8 cellular contexts compared by ENCODE assay signal in the genomic region with DNA sequence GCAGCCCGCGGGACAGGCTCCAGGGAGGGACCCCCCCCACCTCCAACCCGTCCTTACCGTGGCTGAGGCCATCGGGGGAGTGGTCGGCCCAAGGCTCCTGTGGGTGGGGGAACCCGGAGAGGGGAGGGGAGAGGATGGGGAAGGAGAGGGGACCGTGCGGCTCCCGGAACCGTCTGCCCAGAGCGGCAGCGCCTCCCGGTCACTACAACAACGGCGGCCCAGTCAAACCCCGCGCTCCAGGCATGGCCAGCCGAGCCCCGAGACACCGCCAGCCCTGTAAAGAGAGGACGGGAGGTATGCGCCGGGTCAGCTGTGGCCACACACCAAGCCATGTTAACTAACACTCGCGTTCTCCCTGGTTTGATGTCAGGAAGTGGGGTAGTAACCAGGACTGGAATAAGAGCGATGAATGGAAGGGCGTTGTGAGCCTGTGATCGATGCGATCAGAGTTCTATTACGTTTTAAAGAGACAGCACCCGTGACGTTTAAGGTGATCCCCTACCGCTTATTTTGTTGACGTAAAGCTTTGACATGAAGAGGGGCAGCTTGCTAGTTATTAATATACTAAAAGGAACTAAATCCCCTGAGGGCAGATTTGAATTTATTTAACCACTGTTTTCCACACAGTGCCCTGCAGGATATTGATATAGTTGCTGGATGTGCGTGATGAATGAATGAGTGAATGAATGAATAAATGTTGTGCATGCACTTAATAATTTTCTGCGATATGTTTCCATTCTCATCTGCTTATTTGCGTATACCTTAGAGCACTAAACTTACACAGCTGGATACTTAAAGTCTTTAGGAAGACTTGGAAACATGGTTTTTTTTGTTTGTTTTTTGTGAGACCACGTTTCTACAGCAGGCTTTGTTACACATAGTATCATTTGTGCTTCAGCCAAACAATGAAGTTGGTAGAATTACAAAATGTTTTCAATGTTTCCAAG. TPM values are rescaled to one million over a fixed set of nuclear protein-coding genes. Genes with fewer than 3 reads are reported as not detected.
A peak's percentile ranks its signal among the peaks of the same experiment; 100 is the strongest.
DNase-seq lines count a peak whose midpoint lies in the region; ATAC-seq, FAIRE-seq and TF ChIP-seq lines count a peak whose summit lies in the region.

Gene POC1B (minus strand): TSS at position 224 of the 947 bp plus-strand sequence. CDS start 152 bp downstream, at position 72.

- H3K4me2 ChIP-seq in DND-41 (ENCODE audit: insufficient read depth, low read length) (peak within 1 kb of the TSS; percentile 95), GM23248 (ENCODE audit: unreplicated experiment) (peak within 1 kb of the TSS; percentile 87)

- H3K9me3 Mint-ChIP-seq in activated T-cell treated with anti-CD3 and anti-CD28 coated beads, Interleukin-2, amount 50 U/mL, for 72 hours = no peaks in the 10 kb centered on the region

- no peaks in the 10 kb centered on the region for H3K9me2 ChIP-seq in GM23248 (ENCODE audit: insufficient read depth)

- H3K9ac ChIP-seq in DND-41 (ENCODE audit: low read depth, low read length) = peak within 1 kb of the TSS; percentile 83
- peak within 1 kb of the TSS; percentile 82 for H3K9ac ChIP-seq in GM23248
- peak within 1 kb of the TSS; percentile 87 for H3K9ac ChIP-seq in muscle layer of colon (ENCODE audit: low read length)

- peak within 1 kb of the TSS; percentile 44 to 81 for H3K4me3 ChIP-seq in DND-41 (ENCODE audit: low read depth in 1 of 2, low read length in 2 of 2)
- peak within 1 kb of the TSS; percentile 94 for H3K4me3 ChIP-seq in GM23248
- peak within 1 kb of the TSS; percentile 90 to 97 (median 95) for H3K4me3 ChIP-seq in esophagus squamous epithelium
- H3K4me3 ChIP-seq in muscle layer of colon (ENCODE audit: low read depth in 1 of 2, low read length in 2 of 2) = peak within 1 kb of the TSS; percentile 80 to 98

- peak within 1 kb of the TSS; percentile 88 for H2AFZ ChIP-seq in DND-41 (ENCODE audit: low read depth, low read length)
- H2AFZ ChIP-seq in GM23248 = peak within 1 kb of the TSS; percentile 98

- H4K20me1 ChIP-seq in DND-41 (ENCODE audit: insufficient read depth, low read length) (peaks cover 11% of the 10 kb centered on the region; the same call in 1 of the 2 replicates), GM23248 (ENCODE audit: insufficient read depth) (no peaks in the 10 kb centered on the region)

- H3K4me1 ChIP-seq in DND-41 (ENCODE audit: insufficient read depth, low read length) = peaks cover 63% of the 10 kb centered on the region
- H3K4me1 ChIP-seq in GM23248 (ENCODE audit: insufficient read depth) = peaks cover 33% of the 10 kb centered on the region
- H3K4me1 ChIP-seq in esophagus squamous epithelium = peaks cover 19 to 46% (median 27%) of the 10 kb centered on the region in 3 donors
- H3K4me1 ChIP-seq in muscle layer of colon (ENCODE audit: insufficient read depth, low read length) = peaks cover 38% of the 10 kb centered on the region

- no peak for TF ChIP-seq CTCF in DND-41 (IDR thresholded peaks at IDR 0.05; ENCODE audit: borderline replicate concordance, extremely low read depth, low read length, poor library complexity, severe bottlenecking)
- peak in 2 of 6 experiments; percentile 3 to 10 for TF ChIP-seq CTCF in esophagus squamous epithelium (IDR thresholded peaks at IDR 0.05)

- peaks cover 30% of the 10 kb centered on the region for H3K36me3 ChIP-seq in DND-41 (ENCODE audit: insufficient read depth, low read length)
- H3K36me3 ChIP-seq in GM23248 (ENCODE audit: low read depth) = no peaks in the 10 kb centered on the region
- peaks cover 29% of the 10 kb centered on the region for H3K36me3 ChIP-seq in KOPT-K1 (ENCODE audit: insufficient read depth, low read length)
- H3K36me3 ChIP-seq in esophagus squamous epithelium = no peaks in the 10 kb centered on the region
- H3K36me3 ChIP-seq in muscle layer of colon (ENCODE audit: insufficient read depth, low read length) = no peaks in the 10 kb centered on the region

- DNase-seq in DND-41 (peak; percentile 79), GM23248 (peak; percentile 83), RCC 7860 (ENCODE audit: low spot score) (peak; percentile 65), esophagus squamous epithelium (lab: John Stamatoyannopoulos, UW) (peak; percentile 33)
- peak; percentile 84 for DNase-seq in activated T-cell treated with anti-CD3 and anti-CD28 coated beads, Interleukin-2, amount 50 U/mL, for 72 hours
- DNase-seq in stimulated activated CD8-positive, alpha-beta memory T cell treated with anti-CD3 and anti-CD28 coated beads, Interleukin-7, amount 100 ng/mL, for 24 hours (ENCODE audit: low read depth) = peak; percentile 48

- peak; percentile 75 for ATAC-seq in DND-41 (ENCODE audit: insufficient read depth, low read depth)
- ATAC-seq in activated T-cell treated with anti-CD3 and anti-CD28 coated beads, Interleukin-2, amount 50 U/mL, for 72 hours (replicated peaks in 1 of 2) = peak; percentile 79 to 81

- intact Hi-C loops in esophagus squamous epithelium (cut with DNase I) = no loop called here

- TF ChIP-seq POLR2A in esophagus squamous epithelium (IDR thresholded peaks at IDR 0.05) = peak in 1 of 4 donors; percentile 42

- no peaks in the 10 kb centered on the region for H3K27me3 Mint-ChIP-seq in activated T-cell treated with anti-CD3 and anti-CD28 coated beads, Interleukin-2, amount 50 U/mL, for 72 hours (ENCODE audit: low read depth)

- in situ Hi-C loops in GM23248 (cut with MboI) = no loop called here

- H3K79me2 ChIP-seq in DND-41 (ENCODE audit: insufficient read depth, low read length) (peaks cover 63% of the 10 kb centered on the region), GM23248 (ENCODE audit: insufficient read depth) (peaks cover 44% of the 10 kb centered on the region)

- H3K36me3 Mint-ChIP-seq in activated T-cell treated with anti-CD3 and anti-CD28 coated beads, Interleukin-2, amount 50 U/mL, for 72 hours (ENCODE audit: insufficient read depth in 2 of 2) = peaks cover 3 to 19% of the 10 kb centered on the region in 2 donors

- WGBS in GM23248 (ENCODE audit: low coverage in 1 of 2, low lambda C conversion rate in 2 of 2, missing lambda C conversion rate in 2 of 2), 2 experiments = 1 to 2% methylated on average over 30 to 39 of the region's 39 CpGs
- WGBS in esophagus squamous epithelium, 2 donors = 2% methylated on average over 13 to 15 of the region's 39 CpGs

- peak within 1 kb of the TSS; percentile 96 for H3K27ac Mint-ChIP-seq in activated T-cell treated with anti-CD3 and anti-CD28 coated beads, Interleukin-2, amount 50 U/mL, for 72 hours

- H3K27me3 ChIP-seq in DND-41 (ENCODE audit: insufficient read depth, low read length, poor library complexity) (no peaks in the 10 kb centered on the region), GM23248 (replicated peaks; ENCODE audit: insufficient read depth) (no peaks in the 10 kb centered on the region), esophagus squamous epithelium (no peaks in the 10 kb centered on the region), muscle layer of colon (ENCODE audit: control insufficient read depth in 1 of 2, insufficient read depth in 2 of 2, low read length in 2 of 2) (no peaks in the 10 kb centered on the region)

- H3K4me1 Mint-ChIP-seq in activated T-cell treated with anti-CD3 and anti-CD28 coated beads, Interleukin-2, amount 50 U/mL, for 72 hours (ENCODE audit: low read depth) = peaks cover 59% of the 10 kb centered on the region

- 0 out of 2 replicates have a peak, but pooled peaks cover 4% of the 10 kb centered on the region for H3F3A ChIP-seq in GM23248 (ENCODE audit: insufficient read depth)

- H3K27ac ChIP-seq in DND-41 (ENCODE audit: low read length) (peak within 1 kb of the TSS; percentile 81), GM23248 (peak within 1 kb of the TSS; percentile 58), KOPT-K1 (ENCODE audit: low read depth, low read length, poor library complexity, severe bottlenecking) (peak within 1 kb of the TSS; percentile 76), esophagus squamous epithelium (peak within 1 kb of the TSS; percentile 91 to 97 (median 94)), muscle layer of colon (ENCODE audit: low read depth, low read length) (peak within 1 kb of the TSS; percentile 93)

- FAIRE-seq in RCC 7860 (lab: Jason Lieb, UNC) = no peak

- peak within 1 kb of the TSS; percentile 84 to 97 for H3K4me3 Mint-ChIP-seq in activated T-cell treated with anti-CD3 and anti-CD28 coated beads, Interleukin-2, amount 50 U/mL, for 72 hours

- H3K9me3 ChIP-seq in DND-41 (ENCODE audit: insufficient read depth, low read length, severe bottlenecking) (no peaks in the 10 kb centered on the region), GM23248 (ENCODE audit: low read depth) (no peaks in the 10 kb centered on the region), KOPT-K1 (ENCODE audit: insufficient read depth, low read length, poor library complexity, severe bottlenecking) (no peaks in the 10 kb centered on the region), esophagus squamous epithelium (no peaks in the 10 kb centered on the region), muscle layer of colon (ENCODE audit: low read length) (no peaks in the 10 kb centered on the region)

RNA-seq across cellular contexts. Expression of gene POC1B, which starts in this region (rescaled TPM):
- 8.3 and 16.8 TPM in 2 replicates for total RNA-seq in GM23248 (2014; rRNA removed; shearing (Covaris generic))
- polyA plus RNA-seq in GM23248 (2016; fragmentation: Nextera tagmentation; extraction: Ambion mirVana) = 14.5 and 15.0 TPM in 2 replicates
- 10 to 100 TPM; 53.8 to 64.3 TPM for total RNA-seq in activated T-cell treated with anti-CD3 and anti-CD28 coated beads, Interleukin-2, amount 50 U/mL, for 72 hours
- 10 to 100 TPM; 12.9 to 21.4 (median 15.3) TPM for total RNA-seq in esophagus squamous epithelium

Comparison
In these comparisons a context has a peak if more than half of its experiments do, and no peak if none do; other contexts are left out.
1. Peak in every context shown above with its lines: DNase-seq, ATAC-seq, H3K4me3 ChIP-seq and H3K27ac ChIP-seq.
2. DNase-seq: peak in every context shown above with its lines; median percentile 84 in activated T-cell treated with anti-CD3 and anti-CD28 coated beads, Interleukin-2, amount 50 U/mL, for 72 hours; 83 in GM23248; 79 in DND-41; 65 in RCC 7860; 48 in stimulated activated CD8-positive, alpha-beta memory T cell treated with anti-CD3 and anti-CD28 coated beads, Interleukin-7, amount 100 ng/mL, for 24 hours; 33 in esophagus squamous epithelium.